12 cellular contexts compared by ENCODE assay signal in the genomic region with DNA sequence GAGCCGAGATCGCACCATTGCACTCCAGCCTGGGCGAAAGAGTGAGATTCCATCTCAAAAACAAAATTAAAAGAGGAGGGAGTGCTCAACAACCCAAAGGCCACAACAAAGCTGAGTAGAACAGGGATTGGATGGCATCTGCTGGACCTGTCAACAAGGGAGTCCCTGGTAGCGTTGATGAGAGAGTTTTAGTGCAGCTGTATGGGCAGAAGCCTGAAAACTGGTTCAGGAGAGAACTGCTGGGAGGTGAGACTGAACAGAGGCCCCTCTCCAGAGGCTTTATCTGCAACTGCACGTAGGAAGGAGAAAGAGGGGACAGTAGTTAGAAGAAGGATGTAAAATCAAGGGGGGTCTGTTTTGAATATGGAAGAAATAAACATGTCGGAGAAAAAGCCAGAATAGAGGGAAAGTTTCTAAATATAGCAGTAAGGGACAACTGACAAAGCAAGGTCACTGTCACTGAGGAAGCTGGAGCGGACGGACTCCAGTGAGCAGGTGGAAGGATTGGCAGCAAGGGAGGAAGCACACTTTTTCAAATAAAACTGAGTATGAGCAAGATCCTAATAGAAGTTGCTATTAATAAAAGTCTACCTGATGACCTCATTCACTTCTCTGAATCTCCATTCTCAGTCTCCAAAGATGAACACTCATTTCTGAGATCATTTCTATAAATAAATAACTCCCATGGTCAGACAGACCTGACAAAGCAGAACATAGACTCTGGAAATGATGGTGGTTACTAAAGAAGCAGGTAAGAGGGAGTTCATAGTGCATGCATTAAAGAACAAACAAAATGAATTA. TPM values are rescaled to one million over a fixed set of nuclear protein-coding genes. Genes with fewer than 3 reads are reported as not detected.
DNase-seq lines count a peak whose midpoint lies in the region; ATAC-seq and TF ChIP-seq lines count a peak whose summit lies in the region.
"Had no signal": no experiment of that assay in that cellular context is flagged by ENCODE, and none has a peak within 500 bp of the region (broad histone marks: within the 10 kb centered on the region; RNA-seq: fewer than 3 reads in every experiment).

No MANE protein-coding gene starts in this region.

- no peaks in the 10 kb centered on the region for H3K4me1 Mint-ChIP-seq in activated T-helper 2 cell treated with anti-CD3 and anti-CD28 coated beads, Interferon-gamma antibody, Interleukin-2, Interleukin-4, amounts not matched to agents 10 μg/mL and 5 μg/mL and 100 μg/mL, durations not matched to agents 14 hours and 24 hours and 36 hours (ENCODE audit: low read depth)
- H3K4me1 Mint-ChIP-seq in naive thymus-derived CD8-positive, alpha-beta T cell, result peaks cover 0 to 3% (median 0%) of the 10 kb centered on the region in 4 donors

- H3K36me3 ChIP-seq in HEK293 (ENCODE audit: control insufficient read depth in 2 of 2, insufficient read depth in 1 of 2, low read length in 2 of 2) (peaks cover 0 to 9% of the 10 kb centered on the region in 2 experiments; a peak in 1 of 3 replicates), esophagus muscularis mucosa (peaks cover 7 to 28% (median 12%) of the 10 kb centered on the region in 4 donors)

- no peak overlapping the region for H3K27ac ChIP-seq in HEK293 (ENCODE audit: extremely low read depth, low read depth, low read length)
- peak overlapping the region; percentile 14 for H3K27ac ChIP-seq in cingulate gyrus (ENCODE audit: low read depth, low read length)
- no peak overlapping the region for H3K27ac ChIP-seq in esophagus muscularis mucosa (replicated peaks in 1 of 4)

- WGBS in esophagus muscularis mucosa, result 81% methylated on average over 8 of the region's 8 CpGs

- H3K9me3 Mint-ChIP-seq in activated T-helper 2 cell treated with anti-CD3 and anti-CD28 coated beads, Interferon-gamma antibody, Interleukin-2, Interleukin-4, amounts not matched to agents 10 μg/mL and 5 μg/mL and 100 μg/mL, durations not matched to agents 14 hours and 24 hours and 36 hours, result no peaks in the 10 kb centered on the region
- H3K9me3 Mint-ChIP-seq in naive thymus-derived CD8-positive, alpha-beta T cell, result no peaks in the 10 kb centered on the region
- H3K9me3 Mint-ChIP-seq: CD4-positive, alpha-beta T cell had no signal

- H3K27me3 ChIP-seq in esophagus muscularis mucosa, result no peaks in the 10 kb centered on the region
- H3K27me3 ChIP-seq: dorsolateral prefrontal cortex had no signal

- CTCF ChIA-PET in HEK293 (lab: Yijun Ruan, JAX), result no interaction called here

- no peaks in the 10 kb centered on the region for H3K27me3 Mint-ChIP-seq in activated T-helper 2 cell treated with anti-CD3 and anti-CD28 coated beads, Interferon-gamma antibody, Interleukin-2, Interleukin-4, amounts not matched to agents 10 μg/mL and 5 μg/mL and 100 μg/mL, durations not matched to agents 14 hours and 24 hours and 36 hours (ENCODE audit: low read depth)
- no peaks in the 10 kb centered on the region for H3K27me3 Mint-ChIP-seq in naive thymus-derived CD8-positive, alpha-beta T cell
- H3K27me3 Mint-ChIP-seq: CD4-positive, alpha-beta T cell had no signal

- intact Hi-C loops in esophagus muscularis mucosa (cut with DNase I), result no loop called here
- intact Hi-C loops in activated T-helper 2 cell treated with anti-CD3 and anti-CD28 coated beads, Interferon-gamma antibody, Interleukin-2, Interleukin-4, amounts not matched to agents 10 μg/mL and 5 μg/mL and 100 μg/mL, durations not matched to agents 14 hours and 24 hours and 36 hours (cut with micrococcal nuclease), result no loop called here

- TF ChIP-seq CTCF in HEK293 (tag by site-specific recombination; IDR thresholded peaks at IDR 0.05) (no peak), esophagus muscularis mucosa (IDR thresholded peaks at IDR 0.05) (no peak)

- H3K27ac Mint-ChIP-seq in activated T-helper 2 cell treated with anti-CD3 and anti-CD28 coated beads, Interferon-gamma antibody, Interleukin-2, Interleukin-4, amounts not matched to agents 10 μg/mL and 5 μg/mL and 100 μg/mL, durations not matched to agents 14 hours and 24 hours and 36 hours, result no peak overlapping the region
- peak overlapping the region in 5 of 10 donors; percentile 31 to 90 (median 76) for H3K27ac Mint-ChIP-seq in naive thymus-derived CD8-positive, alpha-beta T cell
- H3K27ac Mint-ChIP-seq: CD4-positive, alpha-beta T cell had no signal

- no peak for TF ChIP-seq EP300 in esophagus muscularis mucosa (IDR thresholded peaks at IDR 0.05)

- in situ Hi-C loops in Caki2 (cut with HindIII; ENCODE audit: low pct_unique_long_range_greater_than_20kb, low sequenced_read_pairs), result no loop called here

- no peaks in the 10 kb centered on the region; the same call in 1 of the 2 replicates for H3K4me1 ChIP-seq in HEK293 (ENCODE audit: control insufficient read depth, insufficient read depth, low read length)
- peaks cover 0 to 4% (median 0%) of the 10 kb centered on the region in 4 donors for H3K4me1 ChIP-seq in esophagus muscularis mucosa

- H3K4me3 Mint-ChIP-seq in activated T-helper 2 cell treated with anti-CD3 and anti-CD28 coated beads, Interferon-gamma antibody, Interleukin-2, Interleukin-4, amounts not matched to agents 10 μg/mL and 5 μg/mL and 100 μg/mL, durations not matched to agents 14 hours and 24 hours and 36 hours (ENCODE audit: low read depth), result no peak overlapping the region
- no peak overlapping the region for H3K4me3 Mint-ChIP-seq in naive thymus-derived CD8-positive, alpha-beta T cell
- H3K4me3 Mint-ChIP-seq: CD4-positive, alpha-beta T cell had no signal

- peaks cover 6% of the 10 kb centered on the region for H3K36me3 Mint-ChIP-seq in activated T-helper 2 cell treated with anti-CD3 and anti-CD28 coated beads, Interferon-gamma antibody, Interleukin-2, Interleukin-4, amounts not matched to agents 10 μg/mL and 5 μg/mL and 100 μg/mL, durations not matched to agents 14 hours and 24 hours and 36 hours (ENCODE audit: low read depth)
- peaks cover 0 to 24% (median 14%) of the 10 kb centered on the region in 3 donors for H3K36me3 Mint-ChIP-seq in naive thymus-derived CD8-positive, alpha-beta T cell

- DNase-seq in Caki2 (ENCODE audit: low read depth) (peak; percentile 38), myocyte (ENCODE audit: low read depth) (peak; percentile 63), esophagus muscularis mucosa (ENCODE audit: extremely low spot score) (no peak)
- DNase-seq in activated T-helper 2 cell treated with anti-CD3 and anti-CD28 coated beads, Interferon-gamma antibody, Interleukin-2, Interleukin-4, amounts not matched to agents 10 μg/mL and 5 μg/mL and 100 μg/mL, durations not matched to agents 14 hours and 24 hours and 36 hours (ENCODE audit: low spot score), result no peak
- no peak for DNase-seq in naive thymus-derived CD8-positive, alpha-beta T cell
- DNase-seq: activated gamma-delta T cell treated with Interleukin-2 at 50 U/mL for 16 hours; CD4-positive, alpha-beta T cell; dorsolateral prefrontal cortex; NCI-H524 had no signal

- H3K9me3 ChIP-seq in HEK293 (ENCODE audit: control insufficient read depth, insufficient read depth, low read depth, low read length) (no peaks in the 10 kb centered on the region), esophagus muscularis mucosa (no peaks in the 10 kb centered on the region)

- no peak for TF ChIP-seq POLR2A in esophagus muscularis mucosa (IDR thresholded peaks at IDR 0.05; ENCODE audit: low read depth)

- H3K4me3 ChIP-seq in HEK293 (ENCODE audit: low read depth, low read length), result no peak overlapping the region
- H3K4me3 ChIP-seq in esophagus muscularis mucosa, result no peak overlapping the region
- H3K4me3 ChIP-seq: dorsolateral prefrontal cortex had no signal

- ATAC-seq in HG03025 (IDR thresholded peaks at IDR 0.05; ENCODE audit: low FRiP score, unreplicated experiment), result no peak
- no peak for ATAC-seq in naive thymus-derived CD8-positive, alpha-beta T cell

- POLR2A ChIA-PET in HEK293 (lab: Yijun Ruan, JAX), result no interaction called here
- POLR2A ChIA-PET in naive thymus-derived CD8-positive, alpha-beta T cell (lab: Charles Lee), result interaction anchor here (0.6 to 1.3 kb wide), 2 partner anchors 13 to 209 kb away, joined by 3 read pairs; no protein-coding TSS in a partner anchor

TF ChIP-seq in HEK293, 187 proteins besides CTCF, POLR2A, EP300 and RAD21 (continues in another document):
- peak; percentile 51 for TF ChIP-seq ZNF366 (tag by site-specific recombination; conservative IDR thresholded peaks at IDR 0.05)
- TF ChIP-seq YY2 (tag by site-specific recombination; IDR thresholded peaks at IDR 0.05), result no peak
- no peak for TF ChIP-seq TSHZ1 (tag by site-specific recombination; IDR thresholded peaks at IDR 0.05; ENCODE audit: borderline replicate concordance)

RNA-seq across cellular contexts. Expression of gene ATF1, which starts 11.8 kb away (rescaled TPM):
- 26.4 and 58.6 TPM in 2 replicates for total RNA-seq in Caki2 (2014; rRNA removed; shearing (Covaris generic); ENCODE audit: low replicate concordance)
- total RNA-seq in myocyte (19.2 and 27.3 TPM in 2 replicates), esophagus muscularis mucosa (10 to 100 TPM; 16.6 to 29.1 (median 21.1) TPM)
- 24.3 TPM for polyA plus RNA-seq in myocyte (2012)
- total RNA-seq in activated T-helper 2 cell treated with anti-CD3 and anti-CD28 coated beads, Interferon-gamma antibody, Interleukin-2, Interleukin-4, amounts not matched to agents 10 μg/mL and 5 μg/mL and 100 μg/mL, durations not matched to agents 14 hours and 24 hours and 36 hours, result 58.8 and 63.0 TPM in 2 replicates
- 10 to 100 TPM; 44.2 to 46.5 TPM for total RNA-seq in naive thymus-derived CD8-positive, alpha-beta T cell
- 10 to 100 TPM; 23.5 to 36.3 (median 34.5) TPM for polyA plus RNA-seq in naive thymus-derived CD8-positive, alpha-beta T cell

Comparison
In these comparisons a context has a peak if more than half of its experiments do, and no peak if none do; other contexts are left out.
1. DNase-seq: peak in Caki2 (single experiment) and myocyte (single experiment); none in esophagus muscularis mucosa (single experiment), activated T-helper 2 cell treated with anti-CD3 and anti-CD28 coated beads, Interferon-gamma antibody, Interleukin-2, Interleukin-4, amounts not matched to agents 10 μg/mL and 5 μg/mL and 100 μg/mL, durations not matched to agents 14 hours and 24 hours and 36 hours (single experiment) and naive thymus-derived CD8-positive, alpha-beta T cell (0 of 10).